In genomic region chr2:64227603-64228125, GRCh38 we compare ENCODE assay signal across 8 cellular contexts.
DNase-seq lines count a peak whose midpoint lies in the region; ATAC-seq and TF ChIP-seq lines count a peak whose summit lies in the region.

No MANE protein-coding gene starts in this region.

- POLR2A ChIA-PET in AG04450 (lab: Yijun Ruan, JAX), result no interaction called here
- POLR2A ChIA-PET in naive thymus-derived CD4-positive, alpha-beta T cell (lab: Charles Lee), result interaction anchor here (0.7 to 2.4 kb wide), 13 partner anchors 8 to 175 kb away, joined by 3 to 18 read pairs (median 4); no protein-coding TSS in a partner anchor

- DNase-seq in AG04450 (ENCODE audit: low read depth, low spot score) (no peak), chondrocyte (ENCODE audit: low spot score) (no peak), putamen (ENCODE audit: low spot score) (no peak), medulla oblongata (ENCODE audit: extremely low spot score) (no peak)
- DNase-seq in naive thymus-derived CD4-positive, alpha-beta T cell, result no peak

- H3K27ac Mint-ChIP-seq in chondrocyte (ENCODE audit: unreplicated experiment), result peak overlapping the region; percentile 87
- peak overlapping the region in 7 of 9 donors; percentile 88 to 99 (median 97) for H3K27ac Mint-ChIP-seq in naive thymus-derived CD4-positive, alpha-beta T cell

- peaks cover 18% of the 10 kb centered on the region for H3K4me1 Mint-ChIP-seq in chondrocyte (ENCODE audit: low read depth)
- H3K4me1 Mint-ChIP-seq in naive thymus-derived CD4-positive, alpha-beta T cell, result peaks cover 22 to 51% (median 43%) of the 10 kb centered on the region in 7 donors

- no peaks in the 10 kb centered on the region for H3K36me3 ChIP-seq in HUES6 (ENCODE audit: control insufficient read depth, insufficient read depth, low read length)
- H3K36me3 ChIP-seq in naive thymus-derived CD4-positive, alpha-beta T cell (ENCODE audit: control insufficient read depth in 2 of 3, insufficient read depth in 3 of 3, low read length in 3 of 3), result no peaks in the 10 kb centered on the region

- H3K9me3 ChIP-seq in AG04450 (ENCODE audit: control insufficient read depth, insufficient read depth, low read length) (no peaks in the 10 kb centered on the region), HUES6 (ENCODE audit: control insufficient read depth, insufficient read depth, low read depth, low read length) (no peaks in the 10 kb centered on the region)
- no peaks in the 10 kb centered on the region for H3K9me3 ChIP-seq in naive thymus-derived CD4-positive, alpha-beta T cell (ENCODE audit: control insufficient read depth in 2 of 3, low read length in 3 of 3)

- H3K9me3 Mint-ChIP-seq in chondrocyte (ENCODE audit: low read depth), result no peaks in the 10 kb centered on the region
- peaks cover 0 to 3% (median 0%) of the 10 kb centered on the region in 11 donors for H3K9me3 Mint-ChIP-seq in naive thymus-derived CD4-positive, alpha-beta T cell

- no peak overlapping the region for H3K27ac ChIP-seq in AG04450 (ENCODE audit: low read depth, low read length)
- H3K27ac ChIP-seq in HUES6 (ENCODE audit: low read depth, low read length), result no peak overlapping the region
- peak overlapping the region; percentile 78 for H3K27ac ChIP-seq in naive thymus-derived CD4-positive, alpha-beta T cell (ENCODE audit: low read depth, low read length)

- H3K4me3 Mint-ChIP-seq in chondrocyte (ENCODE audit: unreplicated experiment), result peak overlapping the region; percentile 86
- peak overlapping the region; percentile 86 to 100 (median 95) for H3K4me3 Mint-ChIP-seq in naive thymus-derived CD4-positive, alpha-beta T cell

- H3K4me1 ChIP-seq in HUES6 (ENCODE audit: control insufficient read depth, insufficient read depth, low read length), result peaks cover 36% of the 10 kb centered on the region
- H3K4me1 ChIP-seq in naive thymus-derived CD4-positive, alpha-beta T cell (ENCODE audit: control insufficient read depth in 2 of 2, insufficient read depth in 2 of 2, low read length in 2 of 2), result peaks cover 0 to 18% of the 10 kb centered on the region in 2 donors

- ATAC-seq in naive thymus-derived CD4-positive, alpha-beta T cell, result no peak
- ATAC-seq in HG02571 (IDR thresholded peaks at IDR 0.05; ENCODE audit: unreplicated experiment), result no peak
- no peak for ATAC-seq in GM21360 (IDR thresholded peaks at IDR 0.05; ENCODE audit: unreplicated experiment)

- intact Hi-C loops in naive thymus-derived CD4-positive, alpha-beta T cell (cut with micrococcal nuclease), result loop anchor here (1.0 to 10.0 kb wide), 10 partner anchors 12 to 643 kb away; partner anchors contain the start of genes PELI1 (in 2 of the 2), MDH1 (in 1 of the 2), UGP2 (in 1 of the 2) and WDPCP (in 1 of the 2)

- H3K4me3 ChIP-seq in AG04450 (ENCODE audit: low read depth, low read length) (peak overlapping the region; percentile 51), HUES6 (ENCODE audit: low read depth, low read length) (peak overlapping the region; percentile 54)
- peak overlapping the region; percentile 48 for H3K4me3 ChIP-seq in naive thymus-derived CD4-positive, alpha-beta T cell (ENCODE audit: low read length)

- H3K27me3 ChIP-seq in AG04450 (ENCODE audit: control insufficient read depth, insufficient read depth, low read length) (peaks cover 13% of the 10 kb centered on the region), HUES6 (ENCODE audit: control insufficient read depth, insufficient read depth, low read length) (no peaks in the 10 kb centered on the region)
- no peaks in the 10 kb centered on the region for H3K27me3 ChIP-seq in naive thymus-derived CD4-positive, alpha-beta T cell (ENCODE audit: control insufficient read depth in 2 of 2, insufficient read depth in 2 of 2, low read length in 2 of 2)

- CTCF ChIA-PET in AG04450 (lab: Charles Lee), result interaction anchor here (1.4 kb wide), 1 partner anchor 103 kb away, joined by 8 read pairs; no protein-coding TSS in a partner anchor
- CTCF ChIA-PET in naive thymus-derived CD4-positive, alpha-beta T cell (lab: Charles Lee), result interaction anchor here (0.7 to 1.5 kb wide), 5 partner anchors 10 to 234 kb away, joined by 3 to 6 read pairs (median 5); no protein-coding TSS in a partner anchor

- TF ChIP-seq CTCF in AG04450 (IDR thresholded peaks at IDR 0.05; ENCODE audit: low read depth, low read length) (no peak), chondrocyte (IDR thresholded peaks at IDR 0.05) (no peak)

- H3K9ac ChIP-seq in HUES6 (ENCODE audit: low read length), result peak overlapping the region; percentile 49

- H3K36me3 Mint-ChIP-seq in chondrocyte (ENCODE audit: low read depth), result no peaks in the 10 kb centered on the region
- peaks cover 0 to 17% (median 4%) of the 10 kb centered on the region in 5 donors for H3K36me3 Mint-ChIP-seq in naive thymus-derived CD4-positive, alpha-beta T cell

- no peaks in the 10 kb centered on the region for H3K27me3 Mint-ChIP-seq in chondrocyte (ENCODE audit: low read depth)
- no peaks in the 10 kb centered on the region for H3K27me3 Mint-ChIP-seq in naive thymus-derived CD4-positive, alpha-beta T cell
